ENCODE assay signal across 17 cellular contexts in genomic region chr12:117986705-117987469, GRCh38. TPM values are rescaled to one million over a fixed set of nuclear protein-coding genes. Genes with fewer than 3 reads are reported as not detected.
DNase-seq lines count a peak whose midpoint lies in the region; ATAC-seq and TF ChIP-seq lines count a peak whose summit lies in the region.
"Had no signal": no experiment of that assay in that cellular context is flagged by ENCODE, and none has a peak within 500 bp of the region (broad histone marks: within the 10 kb centered on the region; RNA-seq: fewer than 3 reads in every experiment).

No MANE protein-coding gene starts in this region.

- H3K9ac ChIP-seq in HCT116 (ENCODE audit: low read length): peak overlapping the region; percentile 57
- H3K9ac ChIP-seq: parathyroid adenoma had no signal

- no TSS peak for BruUV-seq in HCT116 (replicated peaks; lab: Mats Ljungman, UMichigan)

- peak overlapping the region; percentile 79 for H2AFZ ChIP-seq in HCT116 (ENCODE audit: low read depth, low read length, poor library complexity, severe bottlenecking)
- H2AFZ ChIP-seq: parathyroid adenoma had no signal

- no peaks in the 10 kb centered on the region for H3K79me2 ChIP-seq in HCT116 (ENCODE audit: insufficient read depth, low read length)
- H3K79me2 ChIP-seq: parathyroid adenoma had no signal

- TF ChIP-seq POLR2A in HCT116 (IDR thresholded peaks at IDR 0.05; ENCODE audit: borderline replicate concordance, extremely low read depth, insufficient read depth, insufficient read length): no peak
- TF ChIP-seq POLR2A in esophagus squamous epithelium (IDR thresholded peaks at IDR 0.05): no peak

- no peak for TF ChIP-seq CTCF in AG10803 (conservative IDR thresholded peaks at IDR 0.05; ENCODE audit: low read length)
- no peak for TF ChIP-seq CTCF in HCT116 (IDR thresholded peaks at IDR 0.05 in 2 of 3, conservative IDR thresholded peaks at IDR 0.05 in 1 of 3; ENCODE audit: borderline replicate concordance in 1 of 3, insufficient read depth in 1 of 3, low read depth in 2 of 3, low read length in 2 of 3)
- TF ChIP-seq CTCF in esophagus squamous epithelium (IDR thresholded peaks at IDR 0.05): no peak

- H3K4me1 ChIP-seq in HCT116 (ENCODE audit: control insufficient read depth in 1 of 2, insufficient read depth in 2 of 2, low read length in 2 of 2) (peaks cover 43 to 71% of the 10 kb centered on the region in 2 experiments), SJSA1 (replicated peaks) (peaks cover 20% of the 10 kb centered on the region), esophagus squamous epithelium (peaks cover 0 to 9% (median 0%) of the 10 kb centered on the region in 3 donors)
- H3K4me1 ChIP-seq: parathyroid adenoma had no signal

- H3K9me3 ChIP-seq in HCT116 (ENCODE audit: control insufficient read depth in 1 of 2, insufficient read depth in 1 of 2, low read depth in 1 of 2, low read length in 2 of 2) (no peaks in the 10 kb centered on the region), SJSA1 (replicated peaks) (no peaks in the 10 kb centered on the region), esophagus squamous epithelium (no peaks in the 10 kb centered on the region)

- DNase-seq in AG10803 (ENCODE audit: low read depth) (peak; percentile 63), HCT116 (ENCODE audit: low read depth, low spot score) (peak; percentile 97), SJSA1 (ENCODE audit: low read depth in 1 of 2, low spot score in 2 of 2) (peak; percentile 57 to 89), glomerular visceral epithelial cell (ENCODE audit: extremely low spot score) (peak; percentile 76), 8988T (no peak), esophagus squamous epithelium (lab: John Stamatoyannopoulos, UW) (no peak), NCI-H446 treated with DMSO at 0.1 percent for 48 hours (lab: John Stamatoyannopoulos, UW) (no peak), HEK293T (ENCODE audit: extremely low spot score) (no peak)
- DNase-seq: activated CD8-positive, alpha-beta memory T cell treated with anti-CD3 and anti-CD28 coated beads, Interleukin-2, amount 10 ng/mL, durations not matched to agents 7 days and 5 days; amygdala; CD8-positive, alpha-beta memory T cell; effector memory CD4-positive, alpha-beta T cell; NCI-H2171 treated with DMSO at 0.1 percent for 48 hours; OCI-M1; T1000 had no signal

- H3K36me3 ChIP-seq in HCT116 (ENCODE audit: control insufficient read depth in 1 of 2, insufficient read depth in 2 of 2, low read length in 2 of 2): no peaks in the 10 kb centered on the region
- no peaks in the 10 kb centered on the region for H3K36me3 ChIP-seq in SJSA1
- no peaks in the 10 kb centered on the region for H3K36me3 ChIP-seq in esophagus squamous epithelium

- TF ChIP-seq RAD21 in HCT116 (IDR thresholded peaks at IDR 0.05; ENCODE audit: low read depth): 0 out of 2 replicates have a peak, but pooled peaks have one; percentile 1

- no peaks in the 10 kb centered on the region for H4K20me1 ChIP-seq in HCT116 (ENCODE audit: insufficient read depth)

- H3K4me2 ChIP-seq in HCT116 (ENCODE audit: low read length): peak overlapping the region; percentile 63

- H3K4me3 ChIP-seq in AG10803 (ENCODE audit: low read length): no peak overlapping the region
- peak overlapping the region in 1 of 2 experiments; percentile 27; a peak in 2 of 4 replicates for H3K4me3 ChIP-seq in HCT116 (replicated peaks in 1 of 2; ENCODE audit: low read depth in 1 of 2, low read length in 2 of 2)
- H3K4me3 ChIP-seq in SJSA1: no peak overlapping the region
- no peak overlapping the region for H3K4me3 ChIP-seq in esophagus squamous epithelium
- H3K4me3 ChIP-seq: K562 had no signal

- H3K27me3 ChIP-seq in HCT116 (ENCODE audit: insufficient read depth, low read length) (no peaks in the 10 kb centered on the region), SJSA1 (replicated peaks) (no peaks in the 10 kb centered on the region), esophagus squamous epithelium (peaks cover 0 to 25% (median 0%) of the 10 kb centered on the region in 4 donors)

- no peaks in the 10 kb centered on the region for H3K9me2 ChIP-seq in HCT116 (ENCODE audit: insufficient read depth)

- POLR2A ChIA-PET in HCT116 (lab: Charles Lee) (interaction anchor here (1.0 to 2.0 kb wide), 4 partner anchors 15 to 30 kb away, joined by 3 to 11 read pairs (median 4); partner anchors contain the start of gene KSR2), HEK293T (lab: Yijun Ruan, JAX) (no interaction called here)

- WGBS in esophagus squamous epithelium, 2 donors: 22 to 26% methylated on average over 4 of the region's 4 CpGs

- intact Hi-C loops in HCT116 (cut with micrococcal nuclease): loop anchor here (2.0 to 5.0 kb wide), 2 partner anchors 30 to 65 kb away; partner anchors contain the start of gene RFC5
- intact Hi-C loops in esophagus squamous epithelium (cut with DNase I): no loop called here

- peak; percentile 78 for ATAC-seq in HCT116
- ATAC-seq: activated CD8-positive, alpha-beta memory T cell treated with anti-CD3 and anti-CD28 coated beads, Interleukin-2, amount 10 ng/mL, durations not matched to agents 7 days and 5 days; K562 had no signal

- H3K27ac ChIP-seq in HCT116 (ENCODE audit: low read depth, low read length): peak overlapping the region; percentile 98
- H3K27ac ChIP-seq in SJSA1: peak overlapping the region; percentile 88
- no peak overlapping the region for H3K27ac ChIP-seq in esophagus squamous epithelium
- H3K27ac ChIP-seq: parathyroid adenoma had no signal

- CTCF ChIA-PET in HCT116 (lab: Charles Lee) (interaction anchor here (1.0 to 1.4 kb wide), 4 partner anchors 48 to 130 kb away, joined by 3 to 4 read pairs (median 4); no protein-coding TSS in a partner anchor), HEK293T (lab: Yijun Ruan, JAX) (interaction anchor here (0.8 kb wide), 1 partner anchor 389 kb away, joined by 3 read pairs; no protein-coding TSS in a partner anchor)

- RAD21 ChIA-PET in HCT116 (lab: Charles Lee; ENCODE audit: low non-redundant PET in 1 of 2, low total read pairs in 2 of 2, uncharacterized antibody in 2 of 2, unreplicated experiment in 2 of 2): interaction anchor here (0.6 to 1.0 kb wide), 2 partner anchors 16 to 112 kb away, joined by 3 read pairs; no protein-coding TSS in a partner anchor

TF ChIP-seq in HCT116, 20 proteins besides CTCF, POLR2A, EP300 and RAD21 (continues in another document):
- peak; percentile 17; the same call in 1 of the 2 replicates for TF ChIP-seq ATF3 (IDR thresholded peaks at IDR 0.05)
- TF ChIP-seq EZH2phosphoT487 (IDR thresholded peaks at IDR 0.05; ENCODE audit: borderline replicate concordance): no peak
- TF ChIP-seq SP1 (IDR thresholded peaks at IDR 0.05; ENCODE audit: low read depth): peak; percentile 76
- TF ChIP-seq TCF7L2 (IDR thresholded peaks at IDR 0.05; ENCODE audit: borderline replicate concordance, extremely low read depth, insufficient read depth, insufficient read length): peak; percentile 68
- TF ChIP-seq ZNF274 (IDR thresholded peaks at IDR 0.05; ENCODE audit: low read depth, low read length): no peak
- peak; percentile 80 for TF ChIP-seq YY1 (IDR thresholded peaks at IDR 0.05; ENCODE audit: extremely low read depth, insufficient replicate concordance, low read depth, low read length)
- TF ChIP-seq EGR1 (IDR thresholded peaks at IDR 0.05; ENCODE audit: low read depth): peak; percentile 60; the same call in 1 of the 2 replicates
- TF ChIP-seq EZH2 (IDR thresholded peaks at IDR 0.05): no peak
- TF ChIP-seq, protein P1, sequence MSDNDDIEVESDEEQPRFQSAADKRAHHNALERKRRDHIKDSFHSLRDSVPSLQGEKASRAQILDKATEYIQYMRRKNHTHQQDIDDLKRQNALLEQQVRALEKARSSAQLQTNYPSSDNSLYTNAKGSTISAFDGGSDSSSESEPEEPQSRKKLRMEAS (IDR thresholded peaks at IDR 0.05): peak; percentile 32; the same call in 1 of the 2 replicates
- peak; percentile 59 for TF ChIP-seq SRF (IDR thresholded peaks at IDR 0.05; ENCODE audit: low read depth)
- TF ChIP-seq FOSL1 (IDR thresholded peaks at IDR 0.05; ENCODE audit: low read depth): peak; percentile 86
- TF ChIP-seq ZFX (IDR thresholded peaks at IDR 0.05): no peak

TF ChIP-seq in HEK293T, 16 proteins besides CTCF, POLR2A, EP300 and RAD21:
- TF ChIP-seq BHLHE40 (IDR thresholded peaks at IDR 0.05; ENCODE audit: borderline replicate concordance) (no peak), SUZ12 (IDR thresholded peaks at IDR 0.05) (no peak), CTBP1 (IDR thresholded peaks at IDR 0.05; ENCODE audit: borderline replicate concordance) (no peak), LEF1 (IDR thresholded peaks at IDR 0.05; ENCODE audit: borderline replicate concordance) (no peak), NFRKB (IDR thresholded peaks at IDR 0.05) (no peak), FOXA1 (IDR thresholded peaks at IDR 0.05) (no peak), TARDBP (IDR thresholded peaks at IDR 0.05) (no peak), FOXK2 (IDR thresholded peaks at IDR 0.05) (no peak), SP1 (IDR thresholded peaks at IDR 0.05) (no peak), FOXM1 (IDR thresholded peaks at IDR 0.05; ENCODE audit: borderline replicate concordance) (no peak), ARNT (IDR thresholded peaks at IDR 0.05) (no peak), ZNF384 (IDR thresholded peaks at IDR 0.05) (no peak), L3MBTL2 (conservative IDR thresholded peaks at IDR 0.05) (no peak), HDGF (IDR thresholded peaks at IDR 0.05; ENCODE audit: borderline replicate concordance) (no peak), ELF4 (IDR thresholded peaks at IDR 0.05) (no peak)
- TF ChIP-seq, protein P2, sequence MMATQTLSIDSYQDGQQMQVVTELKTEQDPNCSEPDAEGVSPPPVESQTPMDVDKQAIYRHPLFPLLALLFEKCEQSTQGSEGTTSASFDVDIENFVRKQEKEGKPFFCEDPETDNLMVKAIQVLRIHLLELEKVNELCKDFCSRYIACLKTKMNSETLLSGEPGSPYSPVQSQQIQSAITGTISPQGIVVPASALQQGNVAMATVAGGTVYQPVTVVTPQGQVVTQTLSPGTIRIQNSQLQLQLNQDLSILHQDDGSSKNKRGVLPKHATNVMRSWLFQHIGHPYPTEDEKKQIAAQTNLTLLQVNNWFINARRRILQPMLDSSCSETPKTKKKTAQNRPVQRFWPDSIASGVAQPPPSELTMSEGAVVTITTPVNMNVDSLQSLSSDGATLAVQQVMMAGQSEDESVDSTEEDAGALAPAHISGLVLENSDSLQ (IDR thresholded peaks at IDR 0.05): no peak

RNA-seq across cellular contexts. Expression of gene KSR2, which starts 18.1 kb away (rescaled TPM):
- total RNA-seq in HCT116 (2021; ENCODE audit: unreplicated experiment): 10.1 TPM
- polyA plus RNA-seq in HCT116 (2012): 1.6 and 2.7 TPM in 2 replicates
- 0.03 TPM in 1 of 2 replicates, not detected in the other for total RNA-seq in SJSA1 (2014; rRNA removed; shearing (Covaris generic))
- total RNA-seq in esophagus squamous epithelium: under 1 TPM; under 0.01 to 0.13 (median 0.03) TPM
- total RNA-seq: activated CD8-positive, alpha-beta memory T cell treated with anti-CD3 and anti-CD28 coated beads, Interleukin-2, amount 10 ng/mL, durations not matched to agents 7 days and 5 days; K562 had no signal
- polyA plus RNA-seq: CD8-positive, alpha-beta memory T cell; K562 had no signal

RNA-seq across cellular contexts. Expression of gene RFC5, which starts 29.6 kb away (rescaled TPM):
- total RNA-seq in HCT116 (2021; ENCODE audit: unreplicated experiment) (78.6 TPM), esophagus squamous epithelium (10 to 100 TPM; 11.5 to 32.2 (median 19.1) TPM)
- polyA plus RNA-seq in HCT116 (2012): 36.8 and 55.1 TPM in 2 replicates
- 21.5 and 47.6 TPM in 2 replicates for total RNA-seq in SJSA1 (2014; rRNA removed; shearing (Covaris generic))

Comparison
In these comparisons a context has a peak if more than half of its experiments do, and no peak if none do; other contexts are left out.
1. DNase-seq: peak in AG10803 (single experiment), HCT116 (single experiment), SJSA1 (2 of 2) and glomerular visceral epithelial cell (single experiment); none in 8988T (single experiment), esophagus squamous epithelium (single experiment), NCI-H446 treated with DMSO at 0.1 percent for 48 hours (single experiment) and HEK293T (single experiment).
2. H3K27ac ChIP-seq: peak in HCT116 (single experiment) and SJSA1 (single experiment); none in esophagus squamous epithelium (0 of 4).